In the genomic region with DNA sequence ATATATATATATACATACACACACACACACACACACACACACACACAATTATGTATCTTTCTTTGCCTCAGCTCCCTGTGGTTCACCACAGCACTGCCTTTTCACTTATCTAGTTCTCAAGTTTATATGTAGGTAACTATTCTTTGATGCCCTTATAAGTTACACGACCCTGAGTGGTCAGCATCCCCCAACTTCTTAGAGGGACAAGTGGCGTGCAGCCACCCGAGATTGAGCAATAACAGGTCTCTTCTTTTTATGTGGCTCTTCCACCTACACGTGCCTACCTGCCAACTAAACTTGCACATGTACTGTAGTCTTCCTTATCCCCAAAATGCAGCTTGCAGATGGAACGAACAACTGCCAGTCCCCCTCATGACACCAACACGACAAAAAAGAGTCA, we compare ENCODE assay signal across 1 cellular context.
TF ChIP-seq lines count a peak whose summit lies in the region.

No MANE protein-coding gene starts in this region.

TF ChIP-seq in HepG2, 621 proteins besides CTCF, POLR2A, EP300 and RAD21 (continued from another document):
- TF ChIP-seq, protein P1, sequence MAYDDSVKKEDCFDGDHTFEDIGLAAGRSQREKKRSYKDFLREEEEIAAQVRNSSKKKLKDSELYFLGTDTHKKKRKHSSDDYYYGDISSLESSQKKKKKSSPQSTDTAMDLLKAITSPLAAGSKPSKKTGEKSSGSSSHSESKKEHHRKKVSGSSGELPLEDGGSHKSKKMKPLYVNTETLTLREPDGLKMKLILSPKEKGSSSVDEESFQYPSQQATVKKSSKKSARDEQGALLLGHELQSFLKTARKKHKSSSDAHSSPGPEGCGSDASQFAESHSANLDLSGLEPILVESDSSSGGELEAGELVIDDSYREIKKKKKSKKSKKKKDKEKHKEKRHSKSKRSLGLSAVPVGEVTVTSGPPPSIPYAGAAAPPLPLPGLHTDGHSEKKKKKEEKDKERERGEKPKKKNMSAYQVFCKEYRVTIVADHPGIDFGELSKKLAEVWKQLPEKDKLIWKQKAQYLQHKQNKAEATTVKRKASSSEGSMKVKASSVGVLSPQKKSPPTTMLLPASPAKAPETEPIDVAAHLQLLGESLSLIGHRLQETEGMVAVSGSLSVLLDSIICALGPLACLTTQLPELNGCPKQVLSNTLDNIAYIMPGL (CRISPR knock-in tag; IDR thresholded peaks at IDR 0.05; ENCODE audit: borderline replicate concordance in 1 of 2, low read depth in 1 of 2) = no peak
TF ChIP-seq in HepG2: peak in this region for 1.
